Comparison of ENCODE assay signal across 9 cellular contexts in genomic region chr3:171088984-171089754, GRCh38.
DNase-seq lines count a peak whose midpoint lies in the region; ATAC-seq, FAIRE-seq and TF ChIP-seq lines count a peak whose summit lies in the region.
"Had no signal": no experiment of that assay in that cellular context is flagged by ENCODE, and none has a peak within 500 bp of the region (broad histone marks: within the 10 kb centered on the region; RNA-seq: fewer than 3 reads in every experiment).

No MANE protein-coding gene starts in this region.

- no peak for TF ChIP-seq POLR2A in K562 (conservative IDR thresholded peaks at IDR 0.05)

- H2AFZ ChIP-seq in K562 (ENCODE audit: low read depth, low read length) = no peak overlapping the region

- ATAC-seq in K562 = peak; percentile 54; the same call in 1 of the 3 replicates
- ATAC-seq in HG03097 (IDR thresholded peaks at IDR 0.05; ENCODE audit: low FRiP score, unreplicated experiment) = no peak
- ATAC-seq: Panc1 had no signal

- no peak overlapping the region for H3K9ac ChIP-seq in K562 (ENCODE audit: insufficient read depth in 1 of 2, low read depth in 2 of 2, low read length in 2 of 2)
- H3K9ac ChIP-seq in liver (ENCODE audit: low read depth in 1 of 2, low read length in 2 of 2) = no peak overlapping the region

- 64% methylated on average over 2 of the region's 2 CpGs for WGBS in K562 (ENCODE audit: insufficient coverage, low coverage, missing lambda C conversion rate)
- 24% methylated on average over 2 of the region's 2 CpGs for WGBS in liver

- no peak for TF ChIP-seq CTCF in K562 (IDR thresholded peaks at IDR 0.05 in 2 of 3, conservative IDR thresholded peaks at IDR 0.05 in 1 of 3; ENCODE audit: insufficient read depth in 2 of 3, low read depth in 1 of 3, low read length in 3 of 3)
- no peak for TF ChIP-seq CTCF in liver (IDR thresholded peaks at IDR 0.05; ENCODE audit: low read depth, low read length, missing input control)
- TF ChIP-seq CTCF in GM10248 (IDR thresholded peaks at IDR 0.05; ENCODE audit: control extremely low read depth, extremely low read depth, low read depth, missing control alignments) = no peak
- TF ChIP-seq CTCF in nephron progenitor cell (IDR thresholded peaks at IDR 0.05) = no peak

- H3K36me3 Mint-ChIP-seq in nephron progenitor cell (ENCODE audit: low read depth) = peaks cover 21% of the 10 kb centered on the region

- POLR2A ChIA-PET in K562 (lab: Yijun Ruan, JAX) = interaction anchor here (0.5 to 1.0 kb wide), 2 partner anchors 9 to 29 kb away, joined by 4 read pairs; no protein-coding TSS in a partner anchor
- POLR2A ChIA-PET in GM10248 (lab: Yijun Ruan, JAX) = no interaction called here

- no peak overlapping the region for H3K4me3 ChIP-seq in K562
- H3K4me3 ChIP-seq in liver (ENCODE audit: low read depth in 1 of 3, low read length in 3 of 3) = no peak overlapping the region

- no peaks in the 10 kb centered on the region for H3K9me3 ChIP-seq in K562 (replicated peaks; ENCODE audit: control insufficient read depth, insufficient read depth, low read depth, low read length)
- no peaks in the 10 kb centered on the region for H3K9me3 ChIP-seq in liver (ENCODE audit: control insufficient read depth in 4 of 4, low read length in 3 of 4)

- intact Hi-C loops in K562 (cut with micrococcal nuclease) = no loop called here

- H3K79me2 ChIP-seq in K562 (ENCODE audit: control insufficient read depth, insufficient read depth, low read length) = no peaks in the 10 kb centered on the region

- in situ Hi-C loops in K562 (cut with MboI) = no loop called here

- no peak overlapping the region for H3K27ac ChIP-seq in K562 (ENCODE audit: extremely low read depth, low read depth, low read length)
- H3K27ac ChIP-seq in liver (ENCODE audit: low read depth in 1 of 2, low read length in 2 of 2) = peak overlapping the region; percentile 21 to 55

- H3K9me3 Mint-ChIP-seq in nephron progenitor cell = no peaks in the 10 kb centered on the region

- BruUV-seq in K562 (replicated peaks; lab: Mats Ljungman, UMichigan) = no TSS peak

- no peak overlapping the region for H3K4me3 Mint-ChIP-seq in nephron progenitor cell

- no peaks in the 10 kb centered on the region for H3K27me3 Mint-ChIP-seq in nephron progenitor cell (ENCODE audit: low read depth, poor library complexity)

- no peak for FAIRE-seq in K562 (lab: Jason Lieb, UNC)

- H3K4me1 ChIP-seq in K562 (replicated peaks in 1 of 2; ENCODE audit: control insufficient read depth in 2 of 2, insufficient read depth in 2 of 2, low read length in 2 of 2) (peaks cover 0 to 3% of the 10 kb centered on the region in 2 experiments; a peak in 2 of 5 replicates), liver (ENCODE audit: control insufficient read depth in 4 of 4, insufficient read depth in 4 of 4, low read length in 3 of 4) (peaks cover 4 to 35% (median 19%) of the 10 kb centered on the region in 4 donors)

- TF ChIP-seq EP300 in K562 (IDR thresholded peaks at IDR 0.05; ENCODE audit: low read length) = no peak

- DNase-seq in Ammon's horn (ENCODE audit: low spot score) (peak; percentile 7), Kasumi-1 (lab: John Stamatoyannopoulos, UW) (peak; percentile 35 to 50), K562 (ENCODE audit: extremely low read depth in 1 of 4, low spot score in 3 of 4) (peak in 1 of 4 experiments; percentile 13), GM10248 (ENCODE audit: extremely low spot score) (no peak), nephron progenitor cell (no peak), cortex of kidney (lab: John Stamatoyannopoulos, UW) (no peak)

- TF ChIP-seq RAD21 in K562 (CRISPR knock-in tag; conservative IDR thresholded peaks at IDR 0.05 in 1 of 2, IDR thresholded peaks at IDR 0.05 in 1 of 2) = no peak
- TF ChIP-seq RAD21 in liver (IDR thresholded peaks at IDR 0.05) = peak in 1 of 2 donors; percentile 4

- no peak overlapping the region for H3K27ac Mint-ChIP-seq in nephron progenitor cell

- H3K36me3 ChIP-seq in K562 (ENCODE audit: control insufficient read depth, insufficient read depth, low read length) (peaks cover 13% of the 10 kb centered on the region; the same call in 2 of the 3 replicates), liver (ENCODE audit: control insufficient read depth in 4 of 4, insufficient read depth in 3 of 4, low read depth in 1 of 4, low read length in 3 of 4) (no peaks in the 10 kb centered on the region)

- no peaks in the 10 kb centered on the region for H3K4me1 Mint-ChIP-seq in nephron progenitor cell

- H3K27me3 ChIP-seq in K562 (ENCODE audit: control insufficient read depth in 2 of 2, insufficient read depth in 2 of 2, low read length in 2 of 2) (no peaks in the 10 kb centered on the region), liver (ENCODE audit: control insufficient read depth in 4 of 4, insufficient read depth in 4 of 4, low read length in 3 of 4) (no peaks in the 10 kb centered on the region)

- no peaks in the 10 kb centered on the region for H3K9me1 ChIP-seq in K562 (ENCODE audit: control insufficient read depth, insufficient read depth, low read length)

- no peaks in the 10 kb centered on the region for H4K20me1 ChIP-seq in K562 (replicated peaks; ENCODE audit: control insufficient read depth, insufficient read depth, low read length)

- no peak overlapping the region for H3K4me2 ChIP-seq in K562 (ENCODE audit: insufficient read depth, low read length)

- CTCF ChIA-PET in K562 (lab: Yijun Ruan, JAX; ENCODE audit: low intra/inter-chr PET ratio) = no interaction called here
- CTCF ChIA-PET in GM10248 (lab: Yijun Ruan, JAX) = interaction anchor here (1.7 to 3.2 kb wide), 4 partner anchors 7 to 26 kb away, joined by 4 to 12 read pairs (median 6); no protein-coding TSS in a partner anchor

TF ChIP-seq in K562, 482 proteins besides CTCF, POLR2A, EP300 and RAD21:
- TF ChIP-seq SPI1 (IDR thresholded peaks at IDR 0.05; ENCODE audit: borderline replicate concordance, low read depth, low read length) = peak; percentile 42; the same call in 1 of the 2 replicates
- TF ChIP-seq JUND (IDR thresholded peaks at IDR 0.05; ENCODE audit: borderline replicate concordance, low read depth, low read length) = no peak
- TF ChIP-seq JUND (tag; IDR thresholded peaks at IDR 0.05; ENCODE audit: borderline replicate concordance, low read depth, low read length) = 0 out of 3 replicates have a peak, but pooled peaks have one; percentile 25
- no peak for TF ChIP-seq ZNF384 (IDR thresholded peaks at IDR 0.05; ENCODE audit: low read depth, low read length)
- TF ChIP-seq ZNF253 (CRISPR knock-in tag; conservative IDR thresholded peaks at IDR 0.05) = no peak
- no peak for TF ChIP-seq PRMT5 (CRISPR knock-in tag; IDR thresholded peaks at IDR 0.05)
- no peak for TF ChIP-seq SMARCB1 (IDR thresholded peaks at IDR 0.05; ENCODE audit: insufficient read length, low read depth)

TF ChIP-seq in liver, 16 proteins besides CTCF, POLR2A, EP300 and RAD21 (continues in another document):
- peak; percentile 35 for TF ChIP-seq REST (IDR thresholded peaks at IDR 0.05)
- peak; percentile 13 for TF ChIP-seq HNF4G (IDR thresholded peaks at IDR 0.05)
- TF ChIP-seq SP1 (IDR thresholded peaks at IDR 0.05) = peak; percentile 23
- TF ChIP-seq HNF4A (conservative IDR thresholded peaks at IDR 0.05) = peak; percentile 62 to 65
- peak in 1 of 2 donors; percentile 32 for TF ChIP-seq RXRA (IDR thresholded peaks at IDR 0.05)
- no peak for TF ChIP-seq GABPA (IDR thresholded peaks at IDR 0.05 in 1 of 2, conservative IDR thresholded peaks at IDR 0.05 in 1 of 2)
- TF ChIP-seq ATF3 (IDR thresholded peaks at IDR 0.05) = no peak
- peak in 1 of 2 donors; percentile 11 for TF ChIP-seq JUND (IDR thresholded peaks at IDR 0.05)
- TF ChIP-seq NR2F2 (IDR thresholded peaks at IDR 0.05) = no peak
- TF ChIP-seq ZBTB33 (IDR thresholded peaks at IDR 0.05) = peak; percentile 15
- peak; percentile 80 for TF ChIP-seq YY1 (IDR thresholded peaks at IDR 0.05)

Comparison
In these comparisons a context has a peak if more than half of its experiments do, and no peak if none do; other contexts are left out.
1. DNase-seq: peak in Ammon's horn (single experiment) and Kasumi-1 (2 of 2); none in GM10248 (single experiment), nephron progenitor cell (single experiment) and cortex of kidney (single experiment).